Comparison of ENCODE assay signal across 11 cellular contexts in genomic region chr3:171874251-171874679, GRCh38. TPM values are rescaled to one million over a fixed set of nuclear protein-coding genes. Genes with fewer than 3 reads are reported as not detected.
DNase-seq lines count a peak whose midpoint lies in the region; ATAC-seq and TF ChIP-seq lines count a peak whose summit lies in the region.
"Had no signal": no experiment of that assay in that cellular context is flagged by ENCODE, and none has a peak within 500 bp of the region (broad histone marks: within the 10 kb centered on the region; RNA-seq: fewer than 3 reads in every experiment).

No MANE protein-coding gene starts in this region.

- H3K9me2 ChIP-seq in MM.1S (replicated peaks; ENCODE audit: insufficient read depth, low read length), result no peaks in the 10 kb centered on the region

- H3K27ac ChIP-seq in suprapubic skin (peak overlapping the region; percentile 55), MM.1S (ENCODE audit: low read length) (no peak overlapping the region)

- in situ Hi-C loops in astrocyte of the spinal cord (cut with HindIII; ENCODE audit: low sequenced_read_pairs), result no loop called here

- H3K9me3 ChIP-seq in suprapubic skin (no peaks in the 10 kb centered on the region), MM.1S (replicated peaks; ENCODE audit: insufficient read depth, low read length) (no peaks in the 10 kb centered on the region)

- peaks cover 33% of the 10 kb centered on the region for H3K4me1 ChIP-seq in suprapubic skin
- no peaks in the 10 kb centered on the region for H3K4me1 ChIP-seq in MM.1S (ENCODE audit: low read length)

- TF ChIP-seq CTCF in astrocyte of the spinal cord (IDR thresholded peaks at IDR 0.05; ENCODE audit: low read depth, low read length) (no peak), suprapubic skin (IDR thresholded peaks at IDR 0.05) (no peak), MM.1S (IDR thresholded peaks at IDR 0.05; ENCODE audit: low read length) (no peak)

- ATAC-seq in T-cell (replicated peaks in 1 of 4), result no peak
- ATAC-seq in GM21390 (IDR thresholded peaks at IDR 0.05; ENCODE audit: unreplicated experiment), result no peak

- no peaks in the 10 kb centered on the region for H3K36me3 Mint-ChIP-seq in T-cell
- H3K36me3 Mint-ChIP-seq: activated naive CD8-positive, alpha-beta T cell treated with anti-CD3 and anti-CD28 coated beads, Interleukin-2, amount 10 ng/mL, durations not matched to agents 7 days and 5 days had no signal

- no peak overlapping the region for H3K4me3 ChIP-seq in astrocyte of the spinal cord (ENCODE audit: low read depth, low read length)
- no peak overlapping the region for H3K4me3 ChIP-seq in suprapubic skin
- no peak overlapping the region for H3K4me3 ChIP-seq in MM.1S (ENCODE audit: low read length)

- H3K4me2 ChIP-seq in MM.1S (ENCODE audit: low read depth, low read length), result no peak overlapping the region

- no peak overlapping the region for H2AFZ ChIP-seq in MM.1S (ENCODE audit: low read length)

- no peak for TF ChIP-seq EP300 in suprapubic skin (IDR thresholded peaks at IDR 0.05)

- no peaks in the 10 kb centered on the region for H3K79me2 ChIP-seq in MM.1S (ENCODE audit: low read length)

- H3K27me3 Mint-ChIP-seq in T-cell, result peaks cover 14 to 21% of the 10 kb centered on the region in 2 donors

- POLR2A ChIA-PET in T-cell (lab: Charles Lee), result no interaction called here

- H3K36me3 ChIP-seq in suprapubic skin (no peaks in the 10 kb centered on the region), MM.1S (replicated peaks; ENCODE audit: insufficient read depth, low read length) (no peaks in the 10 kb centered on the region)

- H4K20me1 ChIP-seq in MM.1S (ENCODE audit: insufficient read depth, low read length), result no peaks in the 10 kb centered on the region

- WGBS in suprapubic skin, result 27% methylated on average over 2 of the region's 2 CpGs

- TF ChIP-seq POLR2A in suprapubic skin (IDR thresholded peaks at IDR 0.05), result no peak

- H3F3A ChIP-seq in MM.1S (ENCODE audit: insufficient read depth, low read length), result no peaks in the 10 kb centered on the region

- no peaks in the 10 kb centered on the region for H3K4me1 Mint-ChIP-seq in T-cell
- H3K4me1 Mint-ChIP-seq: activated naive CD8-positive, alpha-beta T cell treated with anti-CD3 and anti-CD28 coated beads, Interleukin-2, amount 10 ng/mL, durations not matched to agents 7 days and 5 days had no signal

- DNase-seq in HT1080 (ENCODE audit: low read depth) (peak; percentile 100), astrocyte of the spinal cord (ENCODE audit: low read depth, low spot score) (peak; percentile 98), islet precursor cell (peak; percentile 69), suprapubic skin (ENCODE audit: low spot score in 2 of 2) (no peak), T-cell (no peak), MM.1S (no peak), SKM-1 (lab: John Stamatoyannopoulos, UW; ENCODE audit: unreplicated experiment) (no peak)
- DNase-seq: activated naive CD8-positive, alpha-beta T cell treated with anti-CD3 and anti-CD28 coated beads, Interleukin-2, amount 10 ng/mL, durations not matched to agents 7 days and 5 days; NCI-H774; stimulated activated CD4-positive, alpha-beta T cell treated with anti-CD3 and anti-CD28 coated beads, Interleukin-15, amount 100 ng/mL, for 24 hours had no signal

- H3K4me3 Mint-ChIP-seq in T-cell, result no peak overlapping the region
- H3K4me3 Mint-ChIP-seq: activated naive CD8-positive, alpha-beta T cell treated with anti-CD3 and anti-CD28 coated beads, Interleukin-2, amount 10 ng/mL, durations not matched to agents 7 days and 5 days had no signal

- no peak overlapping the region for H3K27ac Mint-ChIP-seq in T-cell
- H3K27ac Mint-ChIP-seq: activated naive CD8-positive, alpha-beta T cell treated with anti-CD3 and anti-CD28 coated beads, Interleukin-2, amount 10 ng/mL, durations not matched to agents 7 days and 5 days had no signal

- no peak overlapping the region for H3K9ac ChIP-seq in MM.1S (ENCODE audit: low read length)

- no peaks in the 10 kb centered on the region for H3K9me3 Mint-ChIP-seq in T-cell
- H3K9me3 Mint-ChIP-seq: activated naive CD8-positive, alpha-beta T cell treated with anti-CD3 and anti-CD28 coated beads, Interleukin-2, amount 10 ng/mL, durations not matched to agents 7 days and 5 days had no signal

- H3K27me3 ChIP-seq in suprapubic skin (no peaks in the 10 kb centered on the region), MM.1S (replicated peaks; ENCODE audit: insufficient read depth, low read length) (no peaks in the 10 kb centered on the region)

- CTCF ChIA-PET in T-cell (lab: Charles Lee), result no interaction called here

RNA-seq across cellular contexts. Expression of gene TMEM212, which starts 31.1 kb away (rescaled TPM):
- total RNA-seq in HT1080 (2014; rRNA removed; shearing (Covaris generic)), result not detected in 2 replicates
- not detected in 2 replicates for polyA plus RNA-seq in HT1080 (2015; cell fraction: cytosol; rRNA removed)
- polyA plus RNA-seq in HT1080 (2015; cell fraction: nucleus; rRNA removed), result not detected in 2 replicates
- total RNA-seq in suprapubic skin, result not detected
- not detected for total RNA-seq in T-cell
- total RNA-seq: activated naive CD8-positive, alpha-beta T cell treated with anti-CD3 and anti-CD28 coated beads, Interleukin-2, amount 10 ng/mL, durations not matched to agents 7 days and 5 days had no signal

Comparison
In these comparisons a context has a peak if more than half of its experiments do, and no peak if none do; other contexts are left out.
1. DNase-seq: peak in HT1080 (single experiment), astrocyte of the spinal cord (single experiment) and islet precursor cell (single experiment); none in suprapubic skin (0 of 2), T-cell (0 of 34), MM.1S (single experiment) and SKM-1 (single experiment).